Comparison of ENCODE assay signal across 11 cellular contexts in the genomic region with DNA sequence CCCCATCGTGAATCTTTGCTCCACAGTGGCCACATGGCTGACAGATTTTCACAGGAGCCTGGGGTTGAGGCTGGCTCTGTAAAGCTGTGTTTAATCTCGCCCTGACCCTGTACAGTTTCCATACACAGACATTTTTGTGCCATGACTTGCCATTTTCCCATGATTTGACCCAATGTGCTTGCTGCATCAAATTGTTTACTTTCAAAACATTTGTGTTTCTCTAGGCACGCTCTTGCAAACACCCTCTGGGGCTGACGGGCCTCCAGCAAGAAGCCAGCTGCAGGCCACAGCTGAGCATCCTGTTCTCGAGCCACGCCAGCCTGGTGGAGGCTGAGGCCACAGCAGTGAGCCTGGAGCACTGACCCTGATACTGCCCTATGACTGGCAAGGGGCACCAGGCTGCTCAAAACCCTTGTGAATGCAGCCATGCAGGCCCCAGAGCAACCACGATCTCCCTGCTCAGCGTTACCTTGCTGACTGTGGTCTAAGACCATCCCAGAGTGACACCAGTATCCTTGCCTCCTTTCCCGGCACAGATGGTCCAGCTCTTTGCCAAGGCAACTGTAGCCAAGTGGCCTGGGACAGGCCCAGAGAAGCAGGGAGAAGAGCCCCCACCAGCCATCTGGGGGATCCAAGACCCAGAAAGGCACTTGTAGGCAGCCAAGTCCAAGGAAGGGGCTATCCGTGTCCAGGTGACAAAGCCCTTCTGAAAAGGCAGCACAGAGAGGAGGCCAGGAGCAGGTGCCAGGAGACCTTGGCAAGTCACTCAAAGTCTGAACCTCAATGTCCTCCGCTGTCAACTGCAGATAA.
DNase-seq lines count a peak whose midpoint lies in the region; ATAC-seq and TF ChIP-seq lines count a peak whose summit lies in the region.
"Had no signal": no experiment of that assay in that cellular context is flagged by ENCODE, and none has a peak within 500 bp of the region (broad histone marks: within the 10 kb centered on the region; RNA-seq: fewer than 3 reads in every experiment).

No MANE protein-coding gene starts in this region.

- H3K4me3 ChIP-seq in mucosa of descending colon, result no peak overlapping the region
- H3K4me3 ChIP-seq: heart right ventricle had no signal

- intact Hi-C loops in mucosa of descending colon (cut with DNase I, micrococcal nuclease), result no loop called here

- ATAC-seq in mucosa of descending colon, result peak; percentile 46

- DNase-seq in AG09319 (ENCODE audit: extremely low read depth, low read depth) (peak; percentile 91), HCEC 1CT (peak; percentile 17), cerebellum (ENCODE audit: low spot score) (peak; percentile 88), mucosa of descending colon (peak in 1 of 3 donors; percentile 41), DMS153 (lab: John Stamatoyannopoulos, UW) (no peak), GM19240 (ENCODE audit: insufficient read length, low spot score) (no peak)
- no peak for DNase-seq in activated CD4-positive, alpha-beta T cell treated with anti-CD3 and anti-CD28 coated beads, Interleukin-2, amount 50 U/mL, for 1 hour
- DNase-seq in NK-92 treated with Interleukin-12 subunit alpha and Interleukin-12 subunit beta, amount 100 ng/mL, for 24 hours (lab: John Stamatoyannopoulos, UW), result no peak
- DNase-seq: activated CD4-positive, alpha-beta T cell treated with anti-CD3 and anti-CD28 coated beads for 4 hours; amygdala; heart right ventricle had no signal

- H3K4me1 ChIP-seq in mucosa of descending colon (ENCODE audit: low read depth), result no peaks in the 10 kb centered on the region

- no peaks in the 10 kb centered on the region for H3K9me3 ChIP-seq in mucosa of descending colon

- no peaks in the 10 kb centered on the region for H3K36me3 ChIP-seq in mucosa of descending colon (ENCODE audit: low read depth)
- H3K36me3 ChIP-seq: heart right ventricle had no signal

- TF ChIP-seq CTCF in AG09319 (IDR thresholded peaks at IDR 0.05; ENCODE audit: low read depth, low read length) (no peak), mucosa of descending colon (IDR thresholded peaks at IDR 0.05) (no peak)

Comparison
In these comparisons a context has a peak if more than half of its experiments do, and no peak if none do; other contexts are left out.
1. DNase-seq: peak in AG09319 (single experiment), HCEC 1CT (single experiment) and cerebellum (single experiment); none in DMS153 (single experiment), activated CD4-positive, alpha-beta T cell treated with anti-CD3 and anti-CD28 coated beads, Interleukin-2, amount 50 U/mL, for 1 hour (single experiment), GM19240 (single experiment) and NK-92 treated with Interleukin-12 subunit alpha and Interleukin-12 subunit beta, amount 100 ng/mL, for 24 hours (single experiment).